ENCODE assay signal across 17 cellular contexts in genomic region chr20:5923493-5923892, GRCh38. TPM values are rescaled to one million over a fixed set of nuclear protein-coding genes. Genes with fewer than 3 reads are reported as not detected.
"Had no signal": no experiment of that assay in that cellular context is flagged by ENCODE, and none has a peak within 500 bp of the region (broad histone marks: within the 10 kb centered on the region; RNA-seq: fewer than 3 reads in every experiment).

No MANE protein-coding gene starts in this region.

- H3K9me3 ChIP-seq: adrenal gland, lower lobe of right lung, thyroid gland, vagina had no signal

- H3K4me3 ChIP-seq: adrenal gland, cardiac muscle cell, lower lobe of right lung, thyroid gland, vagina had no signal

- H3K27ac Mint-ChIP-seq: activated B cell treated with CpG ODN at 0.5 μM for 24 hours; activated CD8-positive, alpha-beta T cell treated with anti-CD3 and anti-CD28 coated beads for 36 hours; activated naive CD4-positive, alpha-beta T cell treated with anti-CD3 and anti-CD28 coated beads, Interleukin-2, amount 50 U/mL, for 24 hours; nephron; stimulated activated effector memory CD8-positive, alpha-beta T cell treated with anti-CD3 and anti-CD28 coated beads, Interleukin-12 subunit alpha, Interleukin-12 subunit beta, amount 100 ng/mL, for 72 hours had no signal

- H3K36me3 ChIP-seq: adrenal gland, cardiac muscle cell, lower lobe of right lung, thyroid gland, vagina had no signal

- H3K27ac ChIP-seq: adrenal gland, cardiac muscle cell, lower lobe of right lung, thyroid gland, vagina had no signal

- H3K36me3 Mint-ChIP-seq: activated naive CD4-positive, alpha-beta T cell treated with anti-CD3 and anti-CD28 coated beads, Interleukin-2, amount 50 U/mL, for 24 hours; stimulated activated effector memory CD8-positive, alpha-beta T cell treated with anti-CD3 and anti-CD28 coated beads, Interleukin-12 subunit alpha, Interleukin-12 subunit beta, amount 100 ng/mL, for 72 hours had no signal

- H3K4me1 ChIP-seq: adrenal gland, lower lobe of right lung, thyroid gland, vagina had no signal

- H3K27me3 ChIP-seq: adrenal gland, cardiac muscle cell, thyroid gland, vagina had no signal

- H3K9me3 Mint-ChIP-seq: activated B cell treated with CpG ODN at 0.5 μM for 24 hours; activated CD8-positive, alpha-beta T cell treated with anti-CD3 and anti-CD28 coated beads for 36 hours; activated naive CD4-positive, alpha-beta T cell treated with anti-CD3 and anti-CD28 coated beads, Interleukin-2, amount 50 U/mL, for 24 hours; activated T-cell treated with anti-CD3 and anti-CD28 coated beads, Interleukin-2, amount 50 U/mL, for 4 hours; nephron; stimulated activated effector memory CD8-positive, alpha-beta T cell treated with anti-CD3 and anti-CD28 coated beads, Interleukin-12 subunit alpha, Interleukin-12 subunit beta, amount 100 ng/mL, for 72 hours had no signal

- DNase-seq: activated B cell treated with CpG ODN at 0.5 μM for 24 hours; activated CD4-positive, alpha-beta T cell treated with anti-CD3 and anti-CD28 coated beads for 48 hours; activated CD8-positive, alpha-beta T cell treated with anti-CD3 and anti-CD28 coated beads for 36 hours; activated effector memory CD4-positive, alpha-beta T cell treated with Interleukin-2 at 50 U/mL for 16 hours; activated T-cell treated with anti-CD3 and anti-CD28 coated beads, Interleukin-2, amount 50 U/mL, for 4 hours; adrenal gland; left colon; lower lobe of right lung; nucleus accumbens; posterior cingulate gyrus; retina; thyroid gland had no signal

- H3K4me1 Mint-ChIP-seq: activated B cell treated with CpG ODN at 0.5 μM for 24 hours, nephron had no signal

- ATAC-seq: activated CD8-positive, alpha-beta T cell treated with anti-CD3 and anti-CD28 coated beads for 36 hours; activated T-cell treated with anti-CD3 and anti-CD28 coated beads, Interleukin-2, amount 50 U/mL, for 4 hours; left colon; lower lobe of right lung; stimulated activated effector memory CD8-positive, alpha-beta T cell treated with anti-CD3 and anti-CD28 coated beads, Interleukin-12 subunit alpha, Interleukin-12 subunit beta, amount 100 ng/mL, for 72 hours had no signal

- H3K4me3 Mint-ChIP-seq: activated B cell treated with CpG ODN at 0.5 μM for 24 hours; activated CD8-positive, alpha-beta T cell treated with anti-CD3 and anti-CD28 coated beads for 36 hours; activated naive CD4-positive, alpha-beta T cell treated with anti-CD3 and anti-CD28 coated beads, Interleukin-2, amount 50 U/mL, for 24 hours; activated T-cell treated with anti-CD3 and anti-CD28 coated beads, Interleukin-2, amount 50 U/mL, for 4 hours; nephron; stimulated activated effector memory CD8-positive, alpha-beta T cell treated with anti-CD3 and anti-CD28 coated beads, Interleukin-12 subunit alpha, Interleukin-12 subunit beta, amount 100 ng/mL, for 72 hours had no signal

RNA-seq across cellular contexts. Expression of gene CHGB, which starts 12.2 kb away (rescaled TPM):
- total RNA-seq: activated B cell treated with CpG ODN at 0.5 μM for 24 hours; activated CD8-positive, alpha-beta T cell treated with anti-CD3 and anti-CD28 coated beads for 36 hours had no signal
